Comparison of ENCODE assay signal across 8 cellular contexts in the genomic region with DNA sequence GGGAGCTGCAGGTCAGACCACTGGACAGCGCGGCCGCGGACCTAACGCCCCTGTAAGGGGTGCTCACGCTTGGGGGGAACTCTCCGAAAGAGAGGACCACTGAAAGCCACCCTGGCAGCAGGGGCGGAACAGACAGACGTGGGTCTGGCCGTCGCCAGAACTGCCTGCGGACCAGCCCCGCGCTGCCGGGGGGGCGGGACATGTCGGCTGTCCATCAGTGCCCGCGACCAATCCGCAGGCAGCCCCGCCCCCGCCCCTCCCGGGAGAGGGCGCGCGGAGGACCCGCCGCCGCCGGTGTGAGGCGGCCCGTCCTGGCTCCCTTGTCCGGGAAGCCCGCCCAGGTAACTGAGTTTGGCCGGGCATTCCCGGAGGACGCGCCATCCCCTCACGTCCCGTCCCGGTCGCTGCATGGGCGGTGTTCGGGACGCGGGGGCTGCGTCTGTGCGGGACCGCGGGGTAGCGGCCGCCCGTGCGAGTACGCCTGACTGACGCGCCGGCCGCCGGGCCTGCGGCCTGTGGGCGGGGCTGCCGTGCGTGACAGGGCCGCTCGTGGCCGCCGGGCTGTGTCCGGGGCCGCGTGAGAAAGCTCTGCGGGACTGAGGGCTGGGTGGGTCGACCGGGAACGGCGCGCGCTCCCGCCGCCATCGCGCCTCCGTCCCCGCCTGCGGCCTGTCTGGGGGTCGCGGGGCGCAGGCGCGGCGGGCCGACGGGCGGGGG. TPM values are rescaled to one million over a fixed set of nuclear protein-coding genes. Genes with fewer than 3 reads are reported as not detected.
DNase-seq lines count a peak whose midpoint lies in the region; ATAC-seq, FAIRE-seq and TF ChIP-seq lines count a peak whose summit lies in the region.

No MANE protein-coding gene starts in this region.

- H3K9me3 Mint-ChIP-seq in activated CD4-positive, alpha-beta T cell treated with anti-CD3 and anti-CD28 coated beads, Interleukin-2, amount 10 ng/mL, durations not matched to agents 24 days and 14 days: no peaks in the 10 kb centered on the region

- peak overlapping the region; percentile 87 for H3K27ac Mint-ChIP-seq in activated CD4-positive, alpha-beta T cell treated with anti-CD3 and anti-CD28 coated beads, Interleukin-2, amount 10 ng/mL, durations not matched to agents 24 days and 14 days

- DNase-seq in AG08396 (ENCODE audit: low spot score) (peak; percentile 98), NCI-H446 treated with DMSO at 0.1 percent for 48 hours (lab: John Stamatoyannopoulos, UW) (peak; percentile 62), cortex of kidney (lab: John Stamatoyannopoulos, UW) (peak; percentile 54), HepG2 (ENCODE audit: low spot score) (peak; percentile 84)
- peak; percentile 96 for DNase-seq in activated CD4-positive, alpha-beta T cell treated with anti-CD3 and anti-CD28 coated beads, Interleukin-2, amount 10 ng/mL, durations not matched to agents 24 days and 14 days
- peak; percentile 79 for DNase-seq in stimulated activated CD4-positive, alpha-beta T cell treated with anti-CD3 and anti-CD28 coated beads, Interleukin-2, amount 100 ng/mL, for 4 hours (ENCODE audit: low read depth)

- peak; percentile 64; the same call in 1 of the 2 replicates for TF ChIP-seq RAD21 in HepG2 (CRISPR knock-in tag; IDR thresholded peaks at IDR 0.05)

- H3K9me3 ChIP-seq in HepG2 (ENCODE audit: low read length): no peaks in the 10 kb centered on the region

- H3K36me3 Mint-ChIP-seq in activated CD4-positive, alpha-beta T cell treated with anti-CD3 and anti-CD28 coated beads, Interleukin-2, amount 10 ng/mL, durations not matched to agents 24 days and 14 days (ENCODE audit: low read depth): peaks cover 28% of the 10 kb centered on the region

- H3K4me2 ChIP-seq in HepG2 (ENCODE audit: low read depth, low read length): peak overlapping the region; percentile 97

- H3K4me3 ChIP-seq in HepG2 (replicated peaks in 1 of 3; ENCODE audit: insufficient read depth in 1 of 3, low read depth in 2 of 3, low read length in 3 of 3): peak overlapping the region; percentile 81 to 91 (median 85)

- TF ChIP-seq POLR2A in HepG2 (IDR thresholded peaks at IDR 0.05; ENCODE audit: insufficient read depth in 1 of 2, low read depth in 2 of 2, low read length in 2 of 2): peak; percentile 80 to 91

- BruUV-seq in HepG2 (replicated peaks; lab: Mats Ljungman, UMichigan): no TSS peak

- H3K27me3 ChIP-seq in HepG2 (ENCODE audit: control insufficient read depth in 1 of 2, insufficient read depth in 2 of 2, low read length in 2 of 2): no peaks in the 10 kb centered on the region

- in situ Hi-C loops in HepG2 (cut with HindIII; ENCODE audit: extremely low pct_ligation_motif_present, low pct_unique_long_range_greater_than_20kb): loop anchor here (10.0 kb wide), 1 partner anchor 198 kb away; no protein-coding TSS in a partner anchor

- H3K4me3 Mint-ChIP-seq in activated CD4-positive, alpha-beta T cell treated with anti-CD3 and anti-CD28 coated beads, Interleukin-2, amount 10 ng/mL, durations not matched to agents 24 days and 14 days: peak overlapping the region; percentile 80

- H4K20me1 ChIP-seq in HepG2 (ENCODE audit: insufficient read depth, low read length): no peaks in the 10 kb centered on the region; the same call in none of the 2 replicates

- peaks cover 80% of the 10 kb centered on the region for H3K4me1 ChIP-seq in HepG2 (ENCODE audit: insufficient read depth, low read length)

- POLR2A ChIA-PET in HepG2 (lab: Yijun Ruan, JAX): interaction anchor here (0.8 to 2.3 kb wide), 4 partner anchors 9 to 204 kb away, joined by 3 to 18 read pairs (median 8); a partner anchor contains a TSS

- FAIRE-seq in HepG2 (lab: Jason Lieb, UNC): no peak

- TF ChIP-seq EP300 in HepG2 (IDR thresholded peaks at IDR 0.05; ENCODE audit: low read depth in 2 of 2, low read length in 2 of 2): peak in 1 of 2 experiments; percentile 8; a peak in 1 of 4 replicates
- TF ChIP-seq EP300 in HepG2 (CRISPR knock-in tag; IDR thresholded peaks at IDR 0.05; ENCODE audit: borderline replicate concordance): 0 out of 2 replicates have a peak, but pooled peaks have one; percentile 8

- H3K79me2 ChIP-seq in HepG2 (ENCODE audit: insufficient read depth, low read length): peaks cover 44% of the 10 kb centered on the region

- H2AFZ ChIP-seq in HepG2 (ENCODE audit: low read length): no peak overlapping the region

- peak overlapping the region; percentile 96 for H3K9ac ChIP-seq in HepG2 (ENCODE audit: insufficient read depth, low read depth, low read length)

- intact Hi-C loops in activated CD4-positive, alpha-beta T cell treated with anti-CD3 and anti-CD28 coated beads, Interleukin-2, amount 10 ng/mL, durations not matched to agents 24 days and 14 days (cut with micrococcal nuclease): loop anchor here (1.0 to 10.0 kb wide), 5 partner anchors 35 to 558 kb away; a partner anchor contains a TSS
- intact Hi-C loops in HepG2 (cut with micrococcal nuclease; ENCODE audit: unreplicated experiment): loop anchor here (2.0 kb wide), 1 partner anchor 36 kb away; no protein-coding TSS in a partner anchor

- 1% methylated on average over 28 of the region's 94 CpGs for WGBS in HepG2 (ENCODE audit: low lambda C conversion rate)

- no peaks in the 10 kb centered on the region; a peak in 1 of 5 replicates for H3K36me3 ChIP-seq in HepG2 (replicated peaks in 1 of 2; ENCODE audit: control insufficient read depth in 1 of 2, insufficient read depth in 2 of 2, low read length in 2 of 2)

- peak overlapping the region; percentile 88 for H3K27ac ChIP-seq in HepG2 (ENCODE audit: extremely low read length, insufficient read depth, low read length)

- H3K27me3 Mint-ChIP-seq in activated CD4-positive, alpha-beta T cell treated with anti-CD3 and anti-CD28 coated beads, Interleukin-2, amount 10 ng/mL, durations not matched to agents 24 days and 14 days: no peaks in the 10 kb centered on the region

- CTCF ChIA-PET in HepG2 (lab: Yijun Ruan, JAX; ENCODE audit: low intra/inter-chr PET ratio, low total read pairs): interaction anchor here (2.1 kb wide), 1 partner anchor 95 kb away, joined by 8 read pairs; no protein-coding TSS in a partner anchor

- TF ChIP-seq CTCF in HepG2 (CRISPR knock-in tag; IDR thresholded peaks at IDR 0.05): no peak; the same call in 1 of the 2 replicates

- ATAC-seq in GM18909 (IDR thresholded peaks at IDR 0.05; ENCODE audit: poor library complexity, unreplicated experiment) (peak; percentile 57), HG03139 (IDR thresholded peaks at IDR 0.05; ENCODE audit: unreplicated experiment) (peak; percentile 40), HepG2 (peak; percentile 73)

- peaks cover 57% of the 10 kb centered on the region for H3K4me1 Mint-ChIP-seq in activated CD4-positive, alpha-beta T cell treated with anti-CD3 and anti-CD28 coated beads, Interleukin-2, amount 10 ng/mL, durations not matched to agents 24 days and 14 days

TF ChIP-seq in HepG2, 621 proteins besides CTCF, POLR2A, EP300 and RAD21 (continues in another document):
- TF ChIP-seq ZNF547 (CRISPR knock-in tag; IDR thresholded peaks at IDR 0.05) (peak; percentile 76; the same call in 1 of the 2 replicates), SP5 (CRISPR knock-in tag; IDR thresholded peaks at IDR 0.05; ENCODE audit: borderline replicate concordance, low read depth) (no peak; the same call in 1 of the 2 replicates), KLF13 (CRISPR knock-in tag; IDR thresholded peaks at IDR 0.05) (no peak), ZNF510 (CRISPR knock-in tag; IDR thresholded peaks at IDR 0.05; ENCODE audit: low read depth) (peak; percentile 86), ARHGAP35 (CRISPR knock-in tag; IDR thresholded peaks at IDR 0.05; ENCODE audit: borderline replicate concordance) (peak; percentile 68; the same call in 1 of the 2 replicates), CREM (IDR thresholded peaks at IDR 0.05) (no peak), CREM (CRISPR knock-in tag; IDR thresholded peaks at IDR 0.05) (no peak), ZNF124 (CRISPR knock-in tag; IDR thresholded peaks at IDR 0.05) (peak; percentile 79; the same call in 1 of the 2 replicates)
- TF ChIP-seq, protein P1, sequence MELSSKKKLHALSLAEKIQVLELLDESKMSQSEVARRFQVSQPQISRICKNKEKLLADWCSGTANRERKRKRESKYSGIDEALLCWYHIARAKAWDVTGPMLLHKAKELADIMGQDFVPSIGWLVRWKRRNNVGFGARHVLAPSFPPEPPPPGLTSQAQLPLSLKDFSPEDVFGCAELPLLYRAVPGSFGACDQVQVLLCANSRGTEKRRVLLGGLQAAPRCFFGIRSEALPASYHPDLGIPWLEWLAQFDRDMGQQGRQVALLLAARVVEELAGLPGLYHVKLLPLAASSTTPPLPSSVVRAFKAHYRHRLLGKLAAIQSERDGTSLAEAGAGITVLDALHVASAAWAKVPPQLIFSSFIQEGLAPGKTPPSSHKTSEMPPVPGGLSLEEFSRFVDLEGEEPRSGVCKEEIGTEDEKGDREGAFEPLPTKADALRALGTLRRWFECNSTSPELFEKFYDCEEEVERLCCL (CRISPR knock-in tag; IDR thresholded peaks at IDR 0.05; ENCODE audit: borderline replicate concordance): no peak

RNA-seq across cellular contexts. Expression of a gene that starts 0.5 kb away (rescaled TPM):
- 246 and 255 TPM in 2 replicates for total RNA-seq in activated CD4-positive, alpha-beta T cell treated with anti-CD3 and anti-CD28 coated beads, Interleukin-2, amount 10 ng/mL, durations not matched to agents 24 days and 14 days
- total RNA-seq in HepG2 (2016; rRNA removed; fragmentation: Illumina TruSeq; extraction: Trizol): 53.1 and 85.3 TPM in 2 replicates
- 8.3 and 10.2 TPM in 2 replicates for total RNA-seq in HepG2 (2016; cell fraction: cytosol; rRNA removed; fragmentation: Illumina TruSeq; extraction: Trizol; ENCODE audit: low read depth)
- 43.2 and 85.3 TPM in 2 replicates for total RNA-seq in HepG2 (2016; cell fraction: insoluble cytoplasmic fraction; rRNA removed; fragmentation: Illumina TruSeq; extraction: Trizol)
- 23.6 and 25.9 TPM in 2 replicates for total RNA-seq in HepG2 (2016; cell fraction: membrane; rRNA removed; fragmentation: Illumina TruSeq; extraction: Trizol)
- total RNA-seq in HepG2 (2016; cell fraction: nucleus; rRNA removed; fragmentation: Illumina TruSeq; extraction: Trizol): 119 and 141 TPM in 2 replicates
- polyA plus RNA-seq in HepG2 (2011; rRNA removed): 158 and 207 TPM in 2 replicates
- polyA plus RNA-seq in HepG2 (2011; cell fraction: cytosol; rRNA removed): 50.7 and 54.7 TPM in 2 replicates
- polyA plus RNA-seq in HepG2 (2011; cell fraction: nucleus; rRNA removed): 1,608 and 1,708 TPM in 2 replicates
- 152 and 164 TPM in 2 replicates for polyA plus RNA-seq in HepG2 (2012)
- polyA plus RNA-seq in HepG2 (2016; cell fraction: cytosol; fragmentation: Illumina TruSeq; extraction: Trizol; ENCODE audit: low read depth): 3.6 and 4.0 TPM in 2 replicates
- polyA plus RNA-seq in HepG2 (2016; cell fraction: insoluble cytoplasmic fraction; fragmentation: Illumina TruSeq; extraction: Trizol; ENCODE audit: low read depth): 54.2 and 61.1 TPM in 2 replicates
- 12.4 and 12.5 TPM in 2 replicates for polyA plus RNA-seq in HepG2 (2016; cell fraction: membrane; fragmentation: Illumina TruSeq; extraction: Trizol; ENCODE audit: low read depth)
- polyA plus RNA-seq in HepG2 (2016; cell fraction: nucleus; fragmentation: Illumina TruSeq; extraction: Trizol; ENCODE audit: insufficient read depth, low read depth): 371 and 407 TPM in 2 replicates
- 74.2 and 219 TPM in 2 replicates for polyA minus RNA-seq in HepG2 (2011; rRNA and poly(A)+ RNA removed; ENCODE audit: low replicate concordance)
- polyA minus RNA-seq in HepG2 (2011; cell fraction: cytosol; rRNA and poly(A)+ RNA removed): 77.9 and 95.1 TPM in 2 replicates
- 286 and 292 TPM in 2 replicates for polyA minus RNA-seq in HepG2 (2011; cell fraction: nucleus; rRNA and poly(A)+ RNA removed)

Comparison
In these comparisons a context has a peak if more than half of its experiments do, and no peak if none do; other contexts are left out.
1. Peak in every context shown above with its lines: DNase-seq, ATAC-seq, H3K4me3 ChIP-seq and H3K27ac ChIP-seq.